ENCODE assay signal across 8 cellular contexts in genomic region chr3:32570426-32571191, GRCh38. TPM values are rescaled to one million over a fixed set of nuclear protein-coding genes. Genes with fewer than 3 reads are reported as not detected.
DNase-seq lines count a peak whose midpoint lies in the region; ATAC-seq and TF ChIP-seq lines count a peak whose summit lies in the region.

DYNC1LI1 (minus strand) TSS chr3:32570858; CDS start chr3:32570770, 88 bp downstream.

- ATAC-seq in HG03432 (IDR thresholded peaks at IDR 0.05; ENCODE audit: unreplicated experiment) = peak; percentile 89

- DNase-seq in AG20443 (ENCODE audit: low spot score) = peak; percentile 99
- peak; percentile 87 for DNase-seq in NCI-H460 (ENCODE audit: extremely low read depth, low read depth)
- DNase-seq in activated CD4-positive, CD25-positive, alpha-beta regulatory T cell treated with anti-CD3 and anti-CD28 coated beads, Interleukin-2, amount 50 U/mL, for 72 hours = peak; percentile 95
- peak; percentile 90 for DNase-seq in cerebellar cortex (ENCODE audit: low spot score)
- DNase-seq in islet precursor cell = peak; percentile 97
- DNase-seq in stimulated activated CD4-positive, alpha-beta T cell treated with anti-CD3 and anti-CD28 coated beads, Interleukin-12 subunit alpha, Interleukin-12 subunit beta, amount 100 ng/mL, for 4 hours = peak; percentile 97

- peak; percentile 88 for TF ChIP-seq POLR2A in GM19193 (IDR thresholded peaks at IDR 0.05; ENCODE audit: extremely low read depth, insufficient read depth, insufficient read length)

RNA-seq across cellular contexts. Expression of gene DYNC1LI1, which starts in this region (rescaled TPM):
- total RNA-seq in NCI-H460 (2014; rRNA removed; shearing (Covaris generic)) = 56.0 and 65.5 TPM in 2 replicates
- polyA plus RNA-seq in NCI-H460 (2014; cell fraction: nucleus; rRNA removed) = 34.3 and 39.1 TPM in 2 replicates

Comparison
In these comparisons a context has a peak if more than half of its experiments do, and no peak if none do; other contexts are left out.
1. Peak in every context shown above with its lines: DNase-seq and ATAC-seq.